In the genomic region with DNA sequence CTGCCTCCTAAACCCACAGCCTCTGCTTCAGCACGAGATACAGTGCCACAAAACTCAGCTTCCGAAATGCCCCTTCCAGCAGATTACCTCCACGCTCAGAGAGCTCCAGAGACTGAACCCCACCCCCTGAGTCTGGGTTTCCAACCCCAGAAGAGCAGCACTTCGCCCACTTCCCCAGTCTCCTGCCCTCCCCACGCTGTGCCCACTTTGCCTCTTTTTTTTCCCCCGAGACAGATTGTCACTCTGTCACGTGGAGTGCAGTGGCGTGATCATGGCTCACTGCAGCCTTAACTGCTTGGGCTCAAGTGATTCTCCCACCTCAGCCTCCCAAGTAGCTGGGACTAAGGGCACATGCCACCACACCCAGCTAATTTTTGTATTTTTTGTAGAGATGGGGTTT, we compare ENCODE assay signal across 31 cellular contexts. TPM values are rescaled to one million over a fixed set of nuclear protein-coding genes. Genes with fewer than 3 reads are reported as not detected.
"Had no signal": no experiment of that assay in that cellular context is flagged by ENCODE, and none has a peak within 500 bp of the region (broad histone marks: within the 10 kb centered on the region; RNA-seq: fewer than 3 reads in every experiment).

No MANE protein-coding gene starts in this region.

- H3K27me3 Mint-ChIP-seq: activated B cell treated with CpG ODN at 0.5 μM for 24 hours; activated CD4-positive, alpha-beta memory T cell treated with anti-CD3 and anti-CD28 coated beads, Interleukin-2, amount 10 ng/mL, durations not matched to agents 7 days and 5 days; activated CD4-positive, alpha-beta T cell treated with anti-CD3 and anti-CD28 coated beads for 36 hours; activated CD8-positive, alpha-beta memory T cell treated with anti-CD3 and anti-CD28 coated beads, Interleukin-2, amount 10 ng/mL, durations not matched to agents 7 days and 5 days; activated naive CD4-positive, alpha-beta T cell treated with anti-CD3 and anti-CD28 coated beads, Interleukin-2, amount 50 U/mL, for 24 hours; brain; effector memory CD8-positive, alpha-beta T cell; memory B cell; stimulated activated naive CD8-positive, alpha-beta T cell treated with anti-CD3 and anti-CD28 coated beads, Interleukin-15, Interleukin-2, amounts not matched to agents 100 ng/mL and 50 ng/mL, for 24 hours had no signal

- H3K9me3 ChIP-seq: right lobe of liver, thyroid gland had no signal

- H3K4me3 ChIP-seq: dorsolateral prefrontal cortex, right lobe of liver, skin epidermis, thyroid gland had no signal

- H3K4me1 ChIP-seq: parathyroid adenoma, right lobe of liver had no signal

- H3K27ac ChIP-seq: parathyroid adenoma, right lobe of liver, skin epidermis, thyroid gland had no signal

- H3K9ac ChIP-seq: parathyroid adenoma had no signal

- H3K27ac Mint-ChIP-seq: activated B cell treated with CpG ODN at 0.5 μM for 24 hours; activated CD4-positive, alpha-beta memory T cell treated with anti-CD3 and anti-CD28 coated beads, Interleukin-2, amount 10 ng/mL, durations not matched to agents 7 days and 5 days; activated CD4-positive, alpha-beta T cell treated with anti-CD3 and anti-CD28 coated beads for 36 hours; activated CD8-positive, alpha-beta memory T cell treated with anti-CD3 and anti-CD28 coated beads, Interleukin-2, amount 10 ng/mL, durations not matched to agents 7 days and 5 days; activated naive CD4-positive, alpha-beta T cell treated with anti-CD3 and anti-CD28 coated beads, Interleukin-2, amount 50 U/mL, for 24 hours; effector memory CD8-positive, alpha-beta T cell; memory B cell; stimulated activated naive CD8-positive, alpha-beta T cell treated with anti-CD3 and anti-CD28 coated beads, Interleukin-15, Interleukin-2, amounts not matched to agents 100 ng/mL and 50 ng/mL, for 24 hours had no signal

- H3K27me3 ChIP-seq: dorsolateral prefrontal cortex, right lobe of liver, thyroid gland had no signal

- H3K4me1 Mint-ChIP-seq: activated B cell treated with CpG ODN at 0.5 μM for 24 hours; activated CD4-positive, alpha-beta T cell treated with anti-CD3 and anti-CD28 coated beads for 36 hours; activated CD8-positive, alpha-beta memory T cell treated with anti-CD3 and anti-CD28 coated beads, Interleukin-2, amount 10 ng/mL, durations not matched to agents 7 days and 5 days; activated naive CD4-positive, alpha-beta T cell treated with anti-CD3 and anti-CD28 coated beads, Interleukin-2, amount 50 U/mL, for 24 hours; brain; nephron had no signal

- DNase-seq: activated B cell treated with CpG ODN at 0.5 μM for 24 hours; activated CD4-positive, alpha-beta memory T cell treated with anti-CD3 and anti-CD28 coated beads, Interleukin-2, amount 10 ng/mL, durations not matched to agents 7 days and 5 days; activated CD4-positive, alpha-beta T cell treated with anti-CD3 and anti-CD28 coated beads for 36 hours; activated CD8-positive, alpha-beta memory T cell treated with anti-CD3 and anti-CD28 coated beads, Interleukin-2, amount 10 ng/mL, durations not matched to agents 7 days and 5 days; activated gamma-delta T cell treated with Interleukin-2 at 50 U/mL for 16 hours; activated T-cell treated with anti-CD3 and anti-CD28 coated beads for 4 hours; aorta; central memory CD4-positive, alpha-beta T cell; dorsolateral prefrontal cortex; effector memory CD8-positive, alpha-beta T cell; foreskin melanocyte; right lobe of liver; stimulated activated CD4-positive, alpha-beta T cell treated with anti-CD3 and anti-CD28 coated beads, Interleukin-1b, Interleukin-23, amount 100 ng/mL, for 48 hours; substantia nigra; T-helper 9 cell; thyroid gland had no signal

- H3K4me3 Mint-ChIP-seq: activated B cell treated with CpG ODN at 0.5 μM for 24 hours; activated CD4-positive, alpha-beta memory T cell treated with anti-CD3 and anti-CD28 coated beads, Interleukin-2, amount 10 ng/mL, durations not matched to agents 7 days and 5 days; activated CD4-positive, alpha-beta T cell treated with anti-CD3 and anti-CD28 coated beads for 36 hours; activated CD8-positive, alpha-beta memory T cell treated with anti-CD3 and anti-CD28 coated beads, Interleukin-2, amount 10 ng/mL, durations not matched to agents 7 days and 5 days; activated naive CD4-positive, alpha-beta T cell treated with anti-CD3 and anti-CD28 coated beads, Interleukin-2, amount 50 U/mL, for 24 hours; brain; effector memory CD8-positive, alpha-beta T cell; memory B cell; nephron; stimulated activated naive CD8-positive, alpha-beta T cell treated with anti-CD3 and anti-CD28 coated beads, Interleukin-15, Interleukin-2, amounts not matched to agents 100 ng/mL and 50 ng/mL, for 24 hours had no signal

- H3K9me3 Mint-ChIP-seq: activated B cell treated with CpG ODN at 0.5 μM for 24 hours; activated CD4-positive, alpha-beta memory T cell treated with anti-CD3 and anti-CD28 coated beads, Interleukin-2, amount 10 ng/mL, durations not matched to agents 7 days and 5 days; activated naive CD4-positive, alpha-beta T cell treated with anti-CD3 and anti-CD28 coated beads, Interleukin-2, amount 50 U/mL, for 24 hours; brain; effector memory CD8-positive, alpha-beta T cell; memory B cell; nephron; stimulated activated naive CD8-positive, alpha-beta T cell treated with anti-CD3 and anti-CD28 coated beads, Interleukin-15, Interleukin-2, amounts not matched to agents 100 ng/mL and 50 ng/mL, for 24 hours had no signal

- ATAC-seq: activated CD4-positive, alpha-beta T cell treated with anti-CD3 and anti-CD28 coated beads for 36 hours; activated CD8-positive, alpha-beta memory T cell treated with anti-CD3 and anti-CD28 coated beads, Interleukin-2, amount 10 ng/mL, durations not matched to agents 7 days and 5 days; effector memory CD8-positive, alpha-beta T cell; esophagus mucosa; right lobe of liver had no signal

RNA-seq across cellular contexts. Expression of gene HES3, which starts 18.3 kb away (rescaled TPM):
- total RNA-seq: activated B cell treated with CpG ODN at 0.5 μM for 24 hours; activated CD4-positive, alpha-beta memory T cell treated with anti-CD3 and anti-CD28 coated beads, Interleukin-2, amount 10 ng/mL, durations not matched to agents 7 days and 5 days; activated CD4-positive, alpha-beta T cell treated with anti-CD3 and anti-CD28 coated beads for 36 hours; activated CD8-positive, alpha-beta memory T cell treated with anti-CD3 and anti-CD28 coated beads, Interleukin-2, amount 10 ng/mL, durations not matched to agents 7 days and 5 days; aorta; dorsolateral prefrontal cortex; endothelial cell of umbilical vein; esophagus mucosa; lower leg skin; mononuclear cell; myocyte; pulmonary artery endothelial cell; right lobe of liver; T-helper 1 cell treated with Interleukin-12 subunit alpha and Interleukin-12 subunit beta and Interleukin-4 antibody, amounts not matched to agents 30 ng/mL and 1 ng/mL, for 36 hours; thyroid gland; ureter had no signal
